8 cellular contexts compared by ENCODE assay signal in genomic region chr11:95789506-95790122, GRCh38. TPM values are rescaled to one million over a fixed set of nuclear protein-coding genes. Genes with fewer than 3 reads are reported as not detected.
DNase-seq lines count a peak whose midpoint lies in the region; ATAC-seq, FAIRE-seq and TF ChIP-seq lines count a peak whose summit lies in the region.

Gene FAM76B (minus strand): TSS chr11:95789782. CDS start chr11:95789478, 304 bp downstream.

- peak; percentile 92 for FAIRE-seq in TTC549 (lab: Jason Lieb, UNC)

- H3K27ac ChIP-seq in 22Rv1 (peak within 1 kb of the TSS; percentile 96), body of pancreas (peak within 1 kb of the TSS; percentile 97 to 100 (median 98))

- no peaks in the 10 kb centered on the region for H3K27me3 ChIP-seq in body of pancreas

- peak; percentile 75 to 94 (median 87) for TF ChIP-seq POLR2A in body of pancreas (IDR thresholded peaks at IDR 0.05)

- TF ChIP-seq CTCF in 22Rv1 (IDR thresholded peaks at IDR 0.05) (no peak), body of pancreas (IDR thresholded peaks at IDR 0.05) (no peak)

- intact Hi-C loops in body of pancreas (cut with DNase I), result no loop called here
- intact Hi-C loops in sciatic nerve (cut with DNase I), result no loop called here

- peak within 1 kb of the TSS; percentile 65 to 82 for H3K4me3 ChIP-seq in body of pancreas

- no peaks in the 10 kb centered on the region for H3K9me3 ChIP-seq in body of pancreas

- ATAC-seq in GM18520 (IDR thresholded peaks at IDR 0.05; ENCODE audit: unreplicated experiment), result peak; percentile 62
- ATAC-seq in HG03064 (IDR thresholded peaks at IDR 0.05; ENCODE audit: low read depth, unreplicated experiment), result peak; percentile 70
- ATAC-seq in body of pancreas, result peak; percentile 90
- ATAC-seq in sciatic nerve, result peak; percentile 96

- DNase-seq in NCI-H2107 treated with DMSO at 0.1 percent for 48 hours (lab: John Stamatoyannopoulos, UW; ENCODE audit: unreplicated experiment) (peak; percentile 93), body of pancreas (peak; percentile 95 to 98 (median 96)), iPS DF 19.7 (ENCODE audit: low read depth, low spot score) (peak; percentile 93), sciatic nerve (ENCODE audit: low spot score) (peak; percentile 97)

- H3K4me1 ChIP-seq in body of pancreas, result peaks cover 37% of the 10 kb centered on the region

- 0 to 1% methylated on average over 11 to 60 of the region's 62 CpGs for WGBS in body of pancreas, 2 donors

- H3K36me3 ChIP-seq in body of pancreas (replicated peaks in 1 of 2; ENCODE audit: insufficient read depth in 1 of 2, low read depth in 2 of 2), result peaks cover 0 to 7% of the 10 kb centered on the region in 2 donors

RNA-seq across cellular contexts. Expression of gene FAM76B, which starts in this region (rescaled TPM):
- total RNA-seq in body of pancreas (10 to 100 TPM; 23.9 to 29.7 TPM), sciatic nerve (45.6 TPM)

Comparison
In these comparisons a context has a peak if more than half of its experiments do, and no peak if none do; other contexts are left out.
1. Peak in every context shown above with its lines: DNase-seq, ATAC-seq, H3K4me3 ChIP-seq and H3K27ac ChIP-seq.